ENCODE assay signal across 19 cellular contexts in genomic region chr9:126886897-126887296, GRCh38. TPM values are rescaled to one million over a fixed set of nuclear protein-coding genes. Genes with fewer than 3 reads are reported as not detected.
DNase-seq lines count a peak whose midpoint lies in the region; ATAC-seq, FAIRE-seq and TF ChIP-seq lines count a peak whose summit lies in the region.
"Had no signal": no experiment of that assay in that cellular context is flagged by ENCODE, and none has a peak within 500 bp of the region (broad histone marks: within the 10 kb centered on the region; RNA-seq: fewer than 3 reads in every experiment).

No MANE protein-coding gene starts in this region.

- TF ChIP-seq POLR2A in K562 (conservative IDR thresholded peaks at IDR 0.05) (no peak), gastrocnemius medialis (IDR thresholded peaks at IDR 0.05) (no peak)

- H3K79me2 ChIP-seq in K562 (ENCODE audit: control insufficient read depth, insufficient read depth, low read length), result peaks cover 7% of the 10 kb centered on the region; the same call in 1 of the 3 replicates

- no peaks in the 10 kb centered on the region for H3K27me3 Mint-ChIP-seq in CD8-positive, alpha-beta T cell (ENCODE audit: low read depth)
- H3K27me3 Mint-ChIP-seq in activated T-cell treated with anti-CD3 and anti-CD28 coated beads, Interleukin-2, amount 50 U/mL, for 4 hours (ENCODE audit: low read depth), result peaks cover 2% of the 10 kb centered on the region
- H3K27me3 Mint-ChIP-seq in activated CD4-positive, alpha-beta memory T cell treated with anti-CD3 and anti-CD28 coated beads, Interleukin-2, amount 10 ng/mL, durations not matched to agents 7 days and 5 days, result no peaks in the 10 kb centered on the region
- H3K27me3 Mint-ChIP-seq: CD4-positive, alpha-beta memory T cell had no signal

- no peak overlapping the region for H3K9ac ChIP-seq in K562 (ENCODE audit: insufficient read depth in 1 of 2, low read depth in 2 of 2, low read length in 2 of 2)
- H3K9ac ChIP-seq: BLaER1 had no signal

- peak in 1 of 7 experiments; percentile 34 for DNase-seq in CD8-positive, alpha-beta T cell
- DNase-seq in K562 (ENCODE audit: extremely low read depth in 1 of 4, low spot score in 3 of 4) (no peak), myocyte (ENCODE audit: low read depth) (peak; percentile 23), gastrocnemius medialis (no peak), NCI-H82 (lab: John Stamatoyannopoulos, UW) (no peak)
- DNase-seq in activated T-cell treated with anti-CD3 and anti-CD28 coated beads, Interleukin-2, amount 50 U/mL, for 4 hours, result no peak
- no peak for DNase-seq in activated CD4-positive, alpha-beta memory T cell treated with anti-CD3 and anti-CD28 coated beads, Interleukin-2, amount 10 ng/mL, durations not matched to agents 7 days and 5 days
- DNase-seq: 8988T; Calu3; CD4-positive, alpha-beta memory T cell; DMS79 treated with DMSO at 0.1 percent for 48 hours; GF-D8; IMR-90 had no signal

- no peak for ATAC-seq in CD8-positive, alpha-beta T cell
- no peak for ATAC-seq in K562
- peak; percentile 34 to 50 for ATAC-seq in gastrocnemius medialis
- ATAC-seq in activated T-cell treated with anti-CD3 and anti-CD28 coated beads, Interleukin-2, amount 50 U/mL, for 4 hours, result no peak
- no peak for ATAC-seq in HG02588 (IDR thresholded peaks at IDR 0.05; ENCODE audit: unreplicated experiment)
- ATAC-seq: GM12878 had no signal

- H4K20me1 ChIP-seq in K562 (replicated peaks; ENCODE audit: control insufficient read depth, insufficient read depth, low read length), result peaks cover 21% of the 10 kb centered on the region; the same call in 1 of the 2 replicates

- no peak for TF ChIP-seq CTCF in CD8-positive, alpha-beta T cell (IDR thresholded peaks at IDR 0.05)
- TF ChIP-seq CTCF in K562 (IDR thresholded peaks at IDR 0.05 in 2 of 3, conservative IDR thresholded peaks at IDR 0.05 in 1 of 3; ENCODE audit: insufficient read depth in 2 of 3, low read depth in 1 of 3, low read length in 3 of 3) (no peak), gastrocnemius medialis (IDR thresholded peaks at IDR 0.05 in 4 of 5, conservative IDR thresholded peaks at IDR 0.05 in 1 of 5) (no peak)

- H3K9me3 ChIP-seq in CD8-positive, alpha-beta T cell (ENCODE audit: low read length), result no peaks in the 10 kb centered on the region
- H3K9me3 ChIP-seq in K562 (replicated peaks; ENCODE audit: control insufficient read depth, insufficient read depth, low read depth, low read length), result no peaks in the 10 kb centered on the region
- H3K9me3 ChIP-seq in gastrocnemius medialis, result no peaks in the 10 kb centered on the region
- H3K9me3 ChIP-seq: BLaER1, HAP-1 had no signal

- 59% methylated on average over 10 of the region's 10 CpGs for WGBS in K562 (ENCODE audit: insufficient coverage, low coverage, missing lambda C conversion rate)

- H3K4me3 ChIP-seq in CD8-positive, alpha-beta T cell (ENCODE audit: low read depth, low read length), result no peak overlapping the region
- H3K4me3 ChIP-seq in K562 (no peak overlapping the region), gastrocnemius medialis (no peak overlapping the region)
- H3K4me3 ChIP-seq: BLaER1, GM12878, HAP-1 had no signal

- CTCF ChIA-PET in CD8-positive, alpha-beta T cell (lab: Charles Lee), result no interaction called here
- CTCF ChIA-PET in K562 (lab: Yijun Ruan, JAX; ENCODE audit: low intra/inter-chr PET ratio), result no interaction called here
- CTCF ChIA-PET in activated CD4-positive, alpha-beta memory T cell treated with anti-CD3 and anti-CD28 coated beads, Interleukin-2, amount 10 ng/mL, durations not matched to agents 7 days and 5 days (lab: Charles Lee), result no interaction called here

- H3K4me1 ChIP-seq in CD8-positive, alpha-beta T cell (ENCODE audit: insufficient read depth, low read length), result no peaks in the 10 kb centered on the region
- peaks cover 0 to 6% of the 10 kb centered on the region in 2 experiments; a peak in 3 of 5 replicates for H3K4me1 ChIP-seq in K562 (replicated peaks in 1 of 2; ENCODE audit: control insufficient read depth in 2 of 2, insufficient read depth in 2 of 2, low read length in 2 of 2)
- H3K4me1 ChIP-seq in gastrocnemius medialis, result peaks cover 38 to 47% of the 10 kb centered on the region in 2 donors
- H3K4me1 ChIP-seq: BLaER1 had no signal

- no peak for FAIRE-seq in K562 (lab: Jason Lieb, UNC)
- FAIRE-seq: GM12878, HTR-8/SVneo had no signal

- in situ Hi-C loops in K562 (cut with MboI), result no loop called here
- in situ Hi-C loops in gastrocnemius medialis (cut with MboI; ENCODE audit: low sequenced_read_pairs in 4 of 4), result no loop called here

- no peaks in the 10 kb centered on the region for H3K27me3 ChIP-seq in CD8-positive, alpha-beta T cell (ENCODE audit: insufficient read depth, low read length)
- H3K27me3 ChIP-seq in K562 (ENCODE audit: control insufficient read depth in 2 of 2, insufficient read depth in 2 of 2, low read length in 2 of 2), result no peaks in the 10 kb centered on the region
- no peaks in the 10 kb centered on the region for H3K27me3 ChIP-seq in gastrocnemius medialis
- H3K27me3 ChIP-seq: BLaER1 had no signal

- H2AFZ ChIP-seq in K562 (ENCODE audit: low read depth, low read length), result no peak overlapping the region

- no peak for TF ChIP-seq RAD21 in K562 (CRISPR knock-in tag; conservative IDR thresholded peaks at IDR 0.05 in 1 of 2, IDR thresholded peaks at IDR 0.05 in 1 of 2)

- no peaks in the 10 kb centered on the region for H3K9me1 ChIP-seq in K562 (ENCODE audit: control insufficient read depth, insufficient read depth, low read length)

- no TSS peak for BruUV-seq in K562 (replicated peaks; lab: Mats Ljungman, UMichigan)

- no peaks in the 10 kb centered on the region for H3K9me3 Mint-ChIP-seq in CD8-positive, alpha-beta T cell
- no peaks in the 10 kb centered on the region for H3K9me3 Mint-ChIP-seq in activated T-cell treated with anti-CD3 and anti-CD28 coated beads, Interleukin-2, amount 50 U/mL, for 4 hours
- H3K9me3 Mint-ChIP-seq in activated CD4-positive, alpha-beta memory T cell treated with anti-CD3 and anti-CD28 coated beads, Interleukin-2, amount 10 ng/mL, durations not matched to agents 7 days and 5 days, result no peaks in the 10 kb centered on the region
- H3K9me3 Mint-ChIP-seq: CD4-positive, alpha-beta memory T cell had no signal

- H3K4me2 ChIP-seq in K562 (ENCODE audit: insufficient read depth, low read length), result no peak overlapping the region
- H3K4me2 ChIP-seq: BLaER1 had no signal

- no peak overlapping the region for H3K27ac ChIP-seq in CD8-positive, alpha-beta T cell (ENCODE audit: low read depth, low read length)
- H3K27ac ChIP-seq in K562 (ENCODE audit: extremely low read depth, low read depth, low read length) (no peak overlapping the region), gastrocnemius medialis (peak overlapping the region in 2 of 4 donors; percentile 38 to 71)
- H3K27ac ChIP-seq: BLaER1 had no signal

- no peaks in the 10 kb centered on the region for H3K4me1 Mint-ChIP-seq in CD8-positive, alpha-beta T cell (ENCODE audit: low read depth)
- no peaks in the 10 kb centered on the region for H3K4me1 Mint-ChIP-seq in activated T-cell treated with anti-CD3 and anti-CD28 coated beads, Interleukin-2, amount 50 U/mL, for 4 hours (ENCODE audit: low read depth)
- H3K4me1 Mint-ChIP-seq in activated CD4-positive, alpha-beta memory T cell treated with anti-CD3 and anti-CD28 coated beads, Interleukin-2, amount 10 ng/mL, durations not matched to agents 7 days and 5 days, result no peaks in the 10 kb centered on the region
- H3K4me1 Mint-ChIP-seq: CD4-positive, alpha-beta memory T cell had no signal

- peak overlapping the region; percentile 18 for H3K27ac Mint-ChIP-seq in CD8-positive, alpha-beta T cell
- H3K27ac Mint-ChIP-seq in activated CD4-positive, alpha-beta memory T cell treated with anti-CD3 and anti-CD28 coated beads, Interleukin-2, amount 10 ng/mL, durations not matched to agents 7 days and 5 days, result no peak overlapping the region

- TF ChIP-seq EP300 in K562 (IDR thresholded peaks at IDR 0.05; ENCODE audit: low read length), result no peak

- POLR2A ChIA-PET in CD8-positive, alpha-beta T cell (lab: Charles Lee), result no interaction called here
- POLR2A ChIA-PET in K562 (lab: Yijun Ruan, JAX), result interaction anchor here (0.6 to 0.7 kb wide), 2 partner anchors 30 to 537 kb away, joined by 3 read pairs; partner anchors contain the start of gene ZNF79
- POLR2A ChIA-PET in activated CD4-positive, alpha-beta memory T cell treated with anti-CD3 and anti-CD28 coated beads, Interleukin-2, amount 10 ng/mL, durations not matched to agents 7 days and 5 days (lab: Charles Lee), result no interaction called here

- H3K36me3 Mint-ChIP-seq in CD8-positive, alpha-beta T cell, result peaks cover 18% of the 10 kb centered on the region
- no peaks in the 10 kb centered on the region for H3K36me3 Mint-ChIP-seq in activated T-cell treated with anti-CD3 and anti-CD28 coated beads, Interleukin-2, amount 50 U/mL, for 4 hours (ENCODE audit: insufficient read depth)
- H3K36me3 Mint-ChIP-seq in activated CD4-positive, alpha-beta memory T cell treated with anti-CD3 and anti-CD28 coated beads, Interleukin-2, amount 10 ng/mL, durations not matched to agents 7 days and 5 days (ENCODE audit: low read depth), result peaks cover under 1% of the 10 kb centered on the region

- intact Hi-C loops in CD8-positive, alpha-beta T cell (cut with DNase I, micrococcal nuclease), result no loop called here
- intact Hi-C loops in K562 (cut with micrococcal nuclease), result no loop called here
- intact Hi-C loops in gastrocnemius medialis (cut with DNase I; ENCODE audit: low total_unique reads), result no loop called here

- no peak overlapping the region for H3K4me3 Mint-ChIP-seq in CD8-positive, alpha-beta T cell
- no peak overlapping the region for H3K4me3 Mint-ChIP-seq in activated T-cell treated with anti-CD3 and anti-CD28 coated beads, Interleukin-2, amount 50 U/mL, for 4 hours
- no peak overlapping the region for H3K4me3 Mint-ChIP-seq in activated CD4-positive, alpha-beta memory T cell treated with anti-CD3 and anti-CD28 coated beads, Interleukin-2, amount 10 ng/mL, durations not matched to agents 7 days and 5 days
- H3K4me3 Mint-ChIP-seq: CD14-positive monocyte; CD4-positive, alpha-beta memory T cell had no signal

- peaks cover 5% of the 10 kb centered on the region for H3K36me3 ChIP-seq in CD8-positive, alpha-beta T cell (ENCODE audit: insufficient read depth, low read length)
- H3K36me3 ChIP-seq in K562 (ENCODE audit: control insufficient read depth, insufficient read depth, low read length) (peaks cover 19% of the 10 kb centered on the region), gastrocnemius medialis (peaks cover 0 to 10% of the 10 kb centered on the region in 2 donors)

RNA-seq across cellular contexts. Expression of gene ZBTB34, which starts 26.5 kb away (rescaled TPM):
- total RNA-seq in CD8-positive, alpha-beta T cell, result 1 to 10 TPM; 3.0 to 3.3 TPM
- 15.0 and 20.0 TPM in 2 replicates for total RNA-seq in K562 (2011; cell fraction: chromatin; rRNA removed; ENCODE audit: low replicate concordance)
- 10.5 and 11.4 TPM in 2 replicates for total RNA-seq in K562 (2011; cell fraction: nucleolus; rRNA removed)
- 16.6 and 22.8 TPM in 2 replicates for total RNA-seq in K562 (2011; cell fraction: nucleoplasm; rRNA removed)
- total RNA-seq in K562 (2014; rRNA removed) (7.8 and 8.4 TPM in 2 replicates), K562 (2014; rRNA removed; fragmentation: Illumina TruSeq; extraction: Trizol) (11.3 and 12.4 TPM in 2 replicates), K562 (2015; rRNA removed; fragmentation: Illumina TruSeq; extraction: Trizol) (10.6 and 11.2 TPM in 2 replicates), K562 (2021) (13.4 and 14.6 TPM in 2 replicates), myocyte (5.9 and 6.1 TPM in 2 replicates), gastrocnemius medialis (1 to 10 TPM; 6.2 to 8.7 (median 6.9) TPM)
- polyA plus RNA-seq in K562 (2011; rRNA removed) (15.6 and 15.7 TPM in 2 replicates), K562 (2014; fragmentation: Illumina TruSeq; extraction: Trizol) (9.7 and 9.8 TPM in 2 replicates), K562 (2014; fragmentation: Nextera tagmentation; extraction: Ambion mirVana) (1 to 10 TPM; 2.7 to 6.3 TPM), K562 (2014; rRNA removed) (8.2 and 9.4 TPM in 2 replicates)
- polyA plus RNA-seq in K562 (2011; cell fraction: cytosol; rRNA removed), result 6.9 and 11.1 TPM in 2 replicates
- 10.0 and 12.7 TPM in 2 replicates for polyA plus RNA-seq in K562 (2011; cell fraction: nucleus; rRNA removed)
- 5.3 and 6.1 TPM in 2 replicates for polyA plus RNA-seq in K562 (2012)
- 30.8 and 33.6 TPM in 2 replicates for polyA minus RNA-seq in K562 (2011; rRNA and poly(A)+ RNA removed)
- 13.4 and 15.4 TPM in 2 replicates for polyA minus RNA-seq in K562 (2011; cell fraction: cytosol; rRNA and poly(A)+ RNA removed)
- polyA minus RNA-seq in K562 (2011; cell fraction: nucleus; rRNA and poly(A)+ RNA removed), result 5.9 and 12.0 TPM in 2 replicates
- 3.1 TPM for polyA plus RNA-seq in myocyte (2012)
- 1 to 10 TPM; 4.3 to 4.9 (median 4.8) TPM for total RNA-seq in activated T-cell treated with anti-CD3 and anti-CD28 coated beads, Interleukin-2, amount 50 U/mL, for 4 hours
- 1 to 10 TPM; 8.2 TPM for total RNA-seq in activated CD4-positive, alpha-beta memory T cell treated with anti-CD3 and anti-CD28 coated beads, Interleukin-2, amount 10 ng/mL, durations not matched to agents 7 days and 5 days

RNA-seq across cellular contexts. Expression of gene RALGPS1, which starts 27.7 kb away (rescaled TPM):
- total RNA-seq in CD8-positive, alpha-beta T cell, result 1 to 10 TPM; 4.9 to 5.4 TPM
- total RNA-seq in K562 (2011; cell fraction: chromatin; rRNA removed; ENCODE audit: low replicate concordance), result 14.4 and 14.5 TPM in 2 replicates
- total RNA-seq in K562 (2011; cell fraction: nucleolus; rRNA removed), result 6.3 and 10.0 TPM in 2 replicates
- total RNA-seq in K562 (2011; cell fraction: nucleoplasm; rRNA removed), result 11.3 and 14.1 TPM in 2 replicates
- total RNA-seq in K562 (2014; rRNA removed), result 1.5 and 1.6 TPM in 2 replicates
- 1.2 and 1.9 TPM in 2 replicates for total RNA-seq in K562 (2014; rRNA removed; fragmentation: Illumina TruSeq; extraction: Trizol)
- total RNA-seq in K562 (2015; rRNA removed; fragmentation: Illumina TruSeq; extraction: Trizol), result 1.3 and 1.5 TPM in 2 replicates
- 1.9 and 2.6 TPM in 2 replicates for total RNA-seq in K562 (2021)
- polyA plus RNA-seq in K562 (2011; rRNA removed), result 1.2 and 1.5 TPM in 2 replicates
- polyA plus RNA-seq in K562 (2011; cell fraction: cytosol; rRNA removed), result 0.83 and 1.1 TPM in 2 replicates
- polyA plus RNA-seq in K562 (2011; cell fraction: nucleus; rRNA removed), result 4.3 and 6.0 TPM in 2 replicates
- polyA plus RNA-seq in K562 (2012), result 1.4 and 2.7 TPM in 2 replicates
- polyA plus RNA-seq in K562 (2014; fragmentation: Illumina TruSeq; extraction: Trizol), result 1.9 and 2.2 TPM in 2 replicates
- polyA plus RNA-seq in K562 (2014; fragmentation: Nextera tagmentation; extraction: Ambion mirVana), result under 1 TPM; 0.04 to 0.20 TPM
- polyA plus RNA-seq in K562 (2014; rRNA removed), result 1.5 and 6.3 TPM in 2 replicates
- 1.2 and 2.2 TPM in 2 replicates for polyA minus RNA-seq in K562 (2011; rRNA and poly(A)+ RNA removed)
- 1.6 TPM in 1 of 2 replicates, not detected in the other for polyA minus RNA-seq in K562 (2011; cell fraction: cytosol; rRNA and poly(A)+ RNA removed)
- 1.9 and 4.4 TPM in 2 replicates for polyA minus RNA-seq in K562 (2011; cell fraction: nucleus; rRNA and poly(A)+ RNA removed)
- 3.6 and 7.5 TPM in 2 replicates for total RNA-seq in myocyte
- 4.1 TPM for polyA plus RNA-seq in myocyte (2012)
- 10 to 100 TPM in 1 of 4 donors, 1 to 10 TPM in 3; 2.2 to 10.3 (median 5.4) TPM for total RNA-seq in gastrocnemius medialis
- total RNA-seq in activated T-cell treated with anti-CD3 and anti-CD28 coated beads, Interleukin-2, amount 50 U/mL, for 4 hours, result 1 to 10 TPM in 2 of 3 donors, under 1 TPM in 1; 0.51 to 1.2 (median 1.1) TPM
- 1 to 10 TPM; 2.8 to 3.4 TPM for total RNA-seq in activated CD4-positive, alpha-beta memory T cell treated with anti-CD3 and anti-CD28 coated beads, Interleukin-2, amount 10 ng/mL, durations not matched to agents 7 days and 5 days

Comparison
In these comparisons a context has a peak if more than half of its experiments do, and no peak if none do; other contexts are left out.
1. ATAC-seq: peak in gastrocnemius medialis (2 of 2); none in CD8-positive, alpha-beta T cell (single experiment), K562 (single experiment), activated T-cell treated with anti-CD3 and anti-CD28 coated beads, Interleukin-2, amount 50 U/mL, for 4 hours (0 of 2) and HG02588 (single experiment).